26 cellular contexts compared by ENCODE assay signal in genomic region chrX:78313526-78313925, GRCh38. TPM values are rescaled to one million over a fixed set of nuclear protein-coding genes. Genes with fewer than 3 reads are reported as not detected.
A peak's percentile ranks its signal among the peaks of the same experiment; 100 is the strongest.
DNase-seq lines count a peak whose midpoint lies in the region; ATAC-seq and TF ChIP-seq lines count a peak whose summit lies in the region.
"Had no signal": no experiment of that assay in that cellular context is flagged by ENCODE, and none has a peak within 500 bp of the region (broad histone marks: within the 10 kb centered on the region; RNA-seq: fewer than 3 reads in every experiment).

No MANE protein-coding gene starts in this region.

- H3K4me3 Mint-ChIP-seq in activated CD4-positive, alpha-beta T cell treated with anti-CD3 and anti-CD28 coated beads, Interleukin-2, amount 10 ng/mL, durations not matched to agents 24 days and 14 days = peak overlapping the region; percentile 44
- peak overlapping the region; percentile 14 for H3K4me3 Mint-ChIP-seq in activated naive CD8-positive, alpha-beta T cell
- no peak overlapping the region for H3K4me3 Mint-ChIP-seq in activated naive CD8-positive, alpha-beta T cell treated with anti-CD3 and anti-CD28 coated beads, Interleukin-2, amount 50 U/mL, for 24 hours
- peak overlapping the region; percentile 49 for H3K4me3 Mint-ChIP-seq in activated T-helper 17 cell treated with anti-CD3 and anti-CD28 coated beads, Interleukin-2, amount 50 U/mL, for 72 hours
- H3K4me3 Mint-ChIP-seq in memory B cell = peak overlapping the region; percentile 8

- H3K27me3 Mint-ChIP-seq in activated CD4-positive, alpha-beta T cell treated with anti-CD3 and anti-CD28 coated beads, Interleukin-2, amount 10 ng/mL, durations not matched to agents 24 days and 14 days = no peaks in the 10 kb centered on the region
- no peaks in the 10 kb centered on the region for H3K27me3 Mint-ChIP-seq in activated naive CD8-positive, alpha-beta T cell
- no peaks in the 10 kb centered on the region for H3K27me3 Mint-ChIP-seq in activated naive CD8-positive, alpha-beta T cell treated with anti-CD3 and anti-CD28 coated beads, Interleukin-2, amount 50 U/mL, for 24 hours
- no peaks in the 10 kb centered on the region for H3K27me3 Mint-ChIP-seq in activated T-helper 17 cell treated with anti-CD3 and anti-CD28 coated beads, Interleukin-2, amount 50 U/mL, for 72 hours
- no peaks in the 10 kb centered on the region for H3K27me3 Mint-ChIP-seq in memory B cell
- H3K27me3 Mint-ChIP-seq: CD4-positive, alpha-beta memory T cell had no signal

- no peak for DNase-seq in activated CD4-positive, alpha-beta T cell treated with anti-CD3 and anti-CD28 coated beads, Interleukin-2, amount 10 ng/mL, durations not matched to agents 24 days and 14 days
- no peak for DNase-seq in activated CD4-positive, alpha-beta T cell treated with anti-CD3 and anti-CD28 coated beads, Interleukin-2, amount 50 U/mL, for 48 hours
- no peak for DNase-seq in activated naive CD8-positive, alpha-beta T cell treated with anti-CD3 and anti-CD28 coated beads, Interleukin-2, amount 50 U/mL, for 24 hours
- DNase-seq in memory B cell (ENCODE audit: low spot score in 2 of 2) = no peak
- no peak for DNase-seq in NCI-H1048 (lab: John Stamatoyannopoulos, UW)
- no peak for DNase-seq in left ventricle myocardium inferior
- DNase-seq: ACHN; Caco-2; CD4-positive, alpha-beta memory T cell; DMS 273 treated with DMSO at 0.1 percent for 48 hours; DMS79 treated with DMSO at 0.1 percent for 48 hours; GM23248; IMR-90; NCI-H1694 treated with DMSO at 0.1 percent for 48 hours; NCI-H2081 treated with DMSO at 0.1 percent for 48 hours; NCI-H2171 treated with DMSO at 0.1 percent for 48 hours; NCI-H446; NCI-H526; OCI-M1 had no signal

- no peaks in the 10 kb centered on the region for H3K36me3 ChIP-seq in left ventricle myocardium inferior
- H3K36me3 ChIP-seq: BLaER1 treated with 17β-estradiol and CSF1 and Interleukin-3, amounts not matched to agents 10 nM and 100 nM; HAP-1 had no signal

- H3K27me3 ChIP-seq in left ventricle myocardium inferior (ENCODE audit: low read depth) = no peaks in the 10 kb centered on the region

- peaks cover 72% of the 10 kb centered on the region for H3K36me3 Mint-ChIP-seq in activated CD4-positive, alpha-beta T cell treated with anti-CD3 and anti-CD28 coated beads, Interleukin-2, amount 10 ng/mL, durations not matched to agents 24 days and 14 days (ENCODE audit: low read depth)
- H3K36me3 Mint-ChIP-seq in activated naive CD8-positive, alpha-beta T cell = peaks cover 3% of the 10 kb centered on the region
- H3K36me3 Mint-ChIP-seq in activated naive CD8-positive, alpha-beta T cell treated with anti-CD3 and anti-CD28 coated beads, Interleukin-2, amount 50 U/mL, for 24 hours (ENCODE audit: low read depth) = no peaks in the 10 kb centered on the region
- no peaks in the 10 kb centered on the region for H3K36me3 Mint-ChIP-seq in activated T-helper 17 cell treated with anti-CD3 and anti-CD28 coated beads, Interleukin-2, amount 50 U/mL, for 72 hours (ENCODE audit: low read depth)
- peaks cover 44% of the 10 kb centered on the region for H3K36me3 Mint-ChIP-seq in memory B cell

- H3K27ac Mint-ChIP-seq in activated CD4-positive, alpha-beta T cell treated with anti-CD3 and anti-CD28 coated beads, Interleukin-2, amount 10 ng/mL, durations not matched to agents 24 days and 14 days = peak overlapping the region; percentile 87
- H3K27ac Mint-ChIP-seq in activated naive CD8-positive, alpha-beta T cell = peak overlapping the region; percentile 79
- no peak overlapping the region for H3K27ac Mint-ChIP-seq in activated naive CD8-positive, alpha-beta T cell treated with anti-CD3 and anti-CD28 coated beads, Interleukin-2, amount 50 U/mL, for 24 hours
- H3K27ac Mint-ChIP-seq in activated T-helper 17 cell treated with anti-CD3 and anti-CD28 coated beads, Interleukin-2, amount 50 U/mL, for 72 hours = peak overlapping the region; percentile 20
- peak overlapping the region; percentile 70 for H3K27ac Mint-ChIP-seq in memory B cell

- no peaks in the 10 kb centered on the region for H3K4me1 ChIP-seq in left ventricle myocardium inferior
- H3K4me1 ChIP-seq: Caco-2, HAP-1 had no signal

- H3K9me3 Mint-ChIP-seq in activated CD4-positive, alpha-beta T cell treated with anti-CD3 and anti-CD28 coated beads, Interleukin-2, amount 10 ng/mL, durations not matched to agents 24 days and 14 days = peaks cover 14% of the 10 kb centered on the region
- H3K9me3 Mint-ChIP-seq in activated naive CD8-positive, alpha-beta T cell (ENCODE audit: low read depth) = no peaks in the 10 kb centered on the region
- H3K9me3 Mint-ChIP-seq in activated naive CD8-positive, alpha-beta T cell treated with anti-CD3 and anti-CD28 coated beads, Interleukin-2, amount 50 U/mL, for 24 hours = no peaks in the 10 kb centered on the region
- H3K9me3 Mint-ChIP-seq in activated T-helper 17 cell treated with anti-CD3 and anti-CD28 coated beads, Interleukin-2, amount 50 U/mL, for 72 hours = no peaks in the 10 kb centered on the region
- peaks cover 8% of the 10 kb centered on the region for H3K9me3 Mint-ChIP-seq in memory B cell

- peaks cover 49% of the 10 kb centered on the region for H3K4me1 Mint-ChIP-seq in activated CD4-positive, alpha-beta T cell treated with anti-CD3 and anti-CD28 coated beads, Interleukin-2, amount 10 ng/mL, durations not matched to agents 24 days and 14 days
- peaks cover 15% of the 10 kb centered on the region for H3K4me1 Mint-ChIP-seq in activated naive CD8-positive, alpha-beta T cell (ENCODE audit: low read depth)
- H3K4me1 Mint-ChIP-seq in activated naive CD8-positive, alpha-beta T cell treated with anti-CD3 and anti-CD28 coated beads, Interleukin-2, amount 50 U/mL, for 24 hours = peaks cover 35% of the 10 kb centered on the region
- H3K4me1 Mint-ChIP-seq in activated T-helper 17 cell treated with anti-CD3 and anti-CD28 coated beads, Interleukin-2, amount 50 U/mL, for 72 hours = peaks cover 15% of the 10 kb centered on the region
- peaks cover 60% of the 10 kb centered on the region for H3K4me1 Mint-ChIP-seq in memory B cell

- intact Hi-C loops in activated CD4-positive, alpha-beta T cell treated with anti-CD3 and anti-CD28 coated beads, Interleukin-2, amount 10 ng/mL, durations not matched to agents 24 days and 14 days (cut with micrococcal nuclease) = no loop called here
- intact Hi-C loops in left ventricle myocardium inferior (cut with micrococcal nuclease) = no loop called here

- no peak for ATAC-seq in activated naive CD8-positive, alpha-beta T cell treated with anti-CD3 and anti-CD28 coated beads, Interleukin-2, amount 50 U/mL, for 24 hours
- ATAC-seq in activated T-helper 17 cell treated with anti-CD3 and anti-CD28 coated beads, Interleukin-2, amount 50 U/mL, for 72 hours (replicated peaks) = no peak
- ATAC-seq in memory B cell (ENCODE audit: low read depth) = no peak
- ATAC-seq: Right ventricle myocardium inferior had no signal

- no peak for TF ChIP-seq CTCF in left ventricle myocardium inferior (IDR thresholded peaks at IDR 0.05; ENCODE audit: borderline replicate concordance)

- H3K4me3 ChIP-seq in left ventricle myocardium inferior = no peak overlapping the region
- H3K4me3 ChIP-seq: BLaER1 treated with 17β-estradiol and CSF1 and Interleukin-3, amounts not matched to agents 10 nM and 100 nM; GM23248; HAP-1 had no signal

- no peak overlapping the region for H3K27ac ChIP-seq in left ventricle myocardium inferior (replicated peaks)
- H3K27ac ChIP-seq: 22Rv1; BLaER1 treated with 17β-estradiol and CSF1 and Interleukin-3, amounts not matched to agents 10 nM and 100 nM; GM23248; KMS-11 had no signal

- no peaks in the 10 kb centered on the region for H3K9me3 ChIP-seq in left ventricle myocardium inferior (replicated peaks)
- H3K9me3 ChIP-seq: Caco-2, HAP-1 had no signal

RNA-seq across cellular contexts. Expression of gene CYSLTR1, which starts 13.9 kb away (rescaled TPM):
- 16.1 and 17.2 TPM in 2 replicates for total RNA-seq in activated CD4-positive, alpha-beta T cell treated with anti-CD3 and anti-CD28 coated beads, Interleukin-2, amount 10 ng/mL, durations not matched to agents 24 days and 14 days
- total RNA-seq in activated T-helper 17 cell treated with anti-CD3 and anti-CD28 coated beads, Interleukin-2, amount 50 U/mL, for 72 hours = 1 to 10 TPM in 1 of 2 donors, under 1 TPM in 1; 0.71 to 1.7 TPM
- total RNA-seq in left ventricle myocardium inferior = 1.2 TPM
- total RNA-seq: Caco-2, GM23248, IMR-90 had no signal
